In the genomic region with DNA sequence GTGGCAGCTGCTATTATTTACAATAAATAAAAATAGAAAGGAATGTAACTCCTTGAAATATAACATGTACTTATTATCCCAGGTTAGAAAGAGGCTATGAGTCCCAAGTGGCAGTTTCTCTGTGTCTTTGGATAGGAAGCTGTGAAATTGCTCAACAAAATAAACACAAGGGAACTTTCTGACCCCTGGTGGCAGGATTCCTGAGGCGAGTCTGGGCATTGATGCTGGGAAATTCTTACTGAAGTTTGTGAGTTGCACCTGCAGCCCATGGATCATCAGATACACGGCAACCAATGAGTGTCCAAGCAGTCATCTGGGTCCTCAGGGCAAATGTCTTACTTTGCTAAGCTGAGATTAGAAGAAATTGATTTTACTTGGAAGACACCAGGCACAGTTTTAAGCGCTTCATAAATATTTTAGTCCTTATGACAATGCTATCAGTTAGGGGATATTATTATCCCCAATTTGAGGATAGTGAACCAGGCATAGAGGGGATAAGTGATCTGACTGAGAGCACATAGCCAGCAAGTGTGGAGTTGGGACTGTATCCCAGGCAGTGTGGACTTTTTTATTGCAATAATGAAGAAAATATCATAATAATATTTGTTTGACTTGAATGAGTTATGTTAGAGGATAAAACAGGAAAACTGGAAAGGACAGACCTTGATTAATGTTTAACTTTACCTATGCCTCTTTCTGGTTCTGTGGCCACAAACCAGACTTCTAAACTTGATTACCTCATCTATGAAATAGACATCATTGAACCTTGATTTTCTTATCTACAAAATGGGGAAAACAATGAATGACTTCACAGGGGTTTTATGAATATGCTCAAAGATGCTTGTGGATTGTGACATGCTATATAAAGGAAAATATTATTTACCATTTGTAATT, we compare ENCODE assay signal across 10 cellular contexts.
DNase-seq lines count a peak whose midpoint lies in the region; ATAC-seq and FAIRE-seq lines count a peak whose summit lies in the region.
"Had no signal": no experiment of that assay in that cellular context is flagged by ENCODE, and none has a peak within 500 bp of the region (broad histone marks: within the 10 kb centered on the region; RNA-seq: fewer than 3 reads in every experiment).

No MANE protein-coding gene starts in this region.

- no peaks in the 10 kb centered on the region for H3K4me1 Mint-ChIP-seq in activated naive CD8-positive, alpha-beta T cell treated with anti-CD3 and anti-CD28 coated beads, Interleukin-2, amount 50 U/mL, for 24 hours

- no peak overlapping the region for H3K4me3 ChIP-seq in mesenchymal stem cell (ENCODE audit: insufficient read depth in 1 of 2, low read depth in 1 of 2, low read length in 2 of 2)
- H3K4me3 ChIP-seq: SK-N-MC had no signal

- H2BK15ac ChIP-seq in mesenchymal stem cell (ENCODE audit: low read depth, poor library complexity, severe bottlenecking): no peak overlapping the region

- H2BK120ac ChIP-seq in mesenchymal stem cell (ENCODE audit: low read depth, low read length): no peak overlapping the region

- peaks cover 0 to 6% of the 10 kb centered on the region in 2 experiments for H3K27me3 ChIP-seq in mesenchymal stem cell (ENCODE audit: control insufficient read depth in 1 of 2, insufficient read depth in 1 of 2, low read length in 2 of 2)
- H3K27me3 ChIP-seq: neutrophil had no signal

- no peak overlapping the region for H3K4me3 Mint-ChIP-seq in activated naive CD8-positive, alpha-beta T cell treated with anti-CD3 and anti-CD28 coated beads, Interleukin-2, amount 50 U/mL, for 24 hours

- 33% methylated on average over 3 of the region's 3 CpGs for WGBS in mesenchymal stem cell

- no peak overlapping the region for H3K27ac Mint-ChIP-seq in activated naive CD8-positive, alpha-beta T cell treated with anti-CD3 and anti-CD28 coated beads, Interleukin-2, amount 50 U/mL, for 24 hours

- ATAC-seq in GM18868 (IDR thresholded peaks at IDR 0.05; ENCODE audit: unreplicated experiment): no peak
- no peak for ATAC-seq in stimulated activated naive CD8-positive, alpha-beta T cell treated with anti-CD3 and anti-CD28 coated beads, Interleukin-15, Interleukin-2, amounts not matched to agents 100 U/mL and 50 U/mL, for 24 hours
- ATAC-seq in activated naive CD8-positive, alpha-beta T cell treated with anti-CD3 and anti-CD28 coated beads, Interleukin-2, amount 50 U/mL, for 24 hours: no peak

- H3K27me3 Mint-ChIP-seq in activated naive CD8-positive, alpha-beta T cell treated with anti-CD3 and anti-CD28 coated beads, Interleukin-2, amount 50 U/mL, for 24 hours: peaks cover 2% of the 10 kb centered on the region

- no peak overlapping the region for H2BK12ac ChIP-seq in mesenchymal stem cell (ENCODE audit: low read length in 2 of 2)

- H4K91ac ChIP-seq in mesenchymal stem cell (ENCODE audit: low read length): no peak overlapping the region

- H3K36me3 Mint-ChIP-seq in activated naive CD8-positive, alpha-beta T cell treated with anti-CD3 and anti-CD28 coated beads, Interleukin-2, amount 50 U/mL, for 24 hours (ENCODE audit: low read depth): no peaks in the 10 kb centered on the region

- no peak overlapping the region for H2BK5ac ChIP-seq in mesenchymal stem cell (ENCODE audit: low read depth, low read length, poor library complexity, severe bottlenecking)

- no peak overlapping the region for H3K9ac ChIP-seq in mesenchymal stem cell (ENCODE audit: low read length)

- H3K27ac ChIP-seq in mesenchymal stem cell (ENCODE audit: low read length, poor library complexity, severe bottlenecking): no peak overlapping the region
- H3K27ac ChIP-seq: neutrophil, SK-N-MC had no signal

- H2AK5ac ChIP-seq in mesenchymal stem cell (ENCODE audit: low read length, severe bottlenecking): no peak overlapping the region

- no peak overlapping the region for H3K23ac ChIP-seq in mesenchymal stem cell (ENCODE audit: low read length in 2 of 2)

- DNase-seq in GM03348 (ENCODE audit: low spot score): peak; percentile 31
- peak; percentile 13 for DNase-seq in NCI-H1092 (lab: John Stamatoyannopoulos, UW)
- DNase-seq in mesenchymal stem cell: peak; percentile 33
- no peak for DNase-seq in mesenteric fat pad (ENCODE audit: low spot score)
- no peak for DNase-seq in stimulated activated naive CD8-positive, alpha-beta T cell treated with anti-CD3 and anti-CD28 coated beads, Interleukin-15, Interleukin-2, amounts not matched to agents 100 U/mL and 50 U/mL, for 24 hours
- DNase-seq in activated naive CD8-positive, alpha-beta T cell treated with anti-CD3 and anti-CD28 coated beads, Interleukin-2, amount 50 U/mL, for 24 hours: no peak

- H3K4me1 ChIP-seq in mesenchymal stem cell (ENCODE audit: control insufficient read depth, insufficient read depth, low read depth, low read length): no peaks in the 10 kb centered on the region

- no peak overlapping the region for H3K14ac ChIP-seq in mesenchymal stem cell (ENCODE audit: low read length in 2 of 2)

- H3K4me2 ChIP-seq in mesenchymal stem cell (ENCODE audit: low read length, poor library complexity, severe bottlenecking): no peak overlapping the region

- H3K18ac ChIP-seq in mesenchymal stem cell (ENCODE audit: low read depth in 1 of 2, low read length in 2 of 2): no peak overlapping the region

- no peaks in the 10 kb centered on the region for H3K36me3 ChIP-seq in mesenchymal stem cell (ENCODE audit: control insufficient read depth in 1 of 2, insufficient read depth in 2 of 2, low read depth in 1 of 2, low read length in 2 of 2)
- H3K36me3 ChIP-seq: neutrophil had no signal

- no peaks in the 10 kb centered on the region for H3K9me3 ChIP-seq in mesenchymal stem cell (ENCODE audit: control insufficient read depth, low read length)
- H3K9me3 ChIP-seq: neutrophil had no signal

- H3K79me1 ChIP-seq in mesenchymal stem cell (replicated peaks; ENCODE audit: low read length, poor library complexity, severe bottlenecking): no peaks in the 10 kb centered on the region

- FAIRE-seq in colon (lab: Jason Lieb, UNC): peak; percentile 77

- H2AFZ ChIP-seq in mesenchymal stem cell (ENCODE audit: low read depth, low read length): no peak overlapping the region

- no peaks in the 10 kb centered on the region for H3K9me3 Mint-ChIP-seq in activated naive CD8-positive, alpha-beta T cell treated with anti-CD3 and anti-CD28 coated beads, Interleukin-2, amount 50 U/mL, for 24 hours

- H3K4ac ChIP-seq in mesenchymal stem cell (ENCODE audit: low read depth in 1 of 2, low read length in 2 of 2): no peak overlapping the region

- no peak overlapping the region for H4K8ac ChIP-seq in mesenchymal stem cell (ENCODE audit: low read length)

Comparison
In these comparisons a context has a peak if more than half of its experiments do, and no peak if none do; other contexts are left out.
1. DNase-seq: peak in GM03348 (single experiment), NCI-H1092 (single experiment) and mesenchymal stem cell (single experiment); none in mesenteric fat pad (single experiment), stimulated activated naive CD8-positive, alpha-beta T cell treated with anti-CD3 and anti-CD28 coated beads, Interleukin-15, Interleukin-2, amounts not matched to agents 100 U/mL and 50 U/mL, for 24 hours (single experiment) and activated naive CD8-positive, alpha-beta T cell treated with anti-CD3 and anti-CD28 coated beads, Interleukin-2, amount 50 U/mL, for 24 hours (single experiment).